In genomic region chr3:188687389-188687788, GRCh38 we compare ENCODE assay signal across 12 cellular contexts.
DNase-seq lines count a peak whose midpoint lies in the region; ATAC-seq, FAIRE-seq and TF ChIP-seq lines count a peak whose summit lies in the region.
"Had no signal": no experiment of that assay in that cellular context is flagged by ENCODE, and none has a peak within 500 bp of the region (broad histone marks: within the 10 kb centered on the region; RNA-seq: fewer than 3 reads in every experiment).

No MANE protein-coding gene starts in this region.

- DNase-seq in AG09309 (ENCODE audit: low read depth) (peak; percentile 88), activated B cell treated with CpG ODN at 0.5 μM for 24 hours (no peak), keratinocyte (ENCODE audit: low read depth, low spot score) (no peak), occipital lobe (lab: John Stamatoyannopoulos, UW) (no peak), cerebellar nuclear complex (lab: John Stamatoyannopoulos, UW) (no peak)
- DNase-seq in CD8-positive, alpha-beta T cell: no peak
- DNase-seq in stimulated activated CD4-positive, alpha-beta T cell treated with anti-CD3 and anti-CD28 coated beads, Interleukin-2, amount 100 ng/mL, for 24 hours: no peak
- DNase-seq: activated CD4-positive, alpha-beta T cell treated with anti-CD3 and anti-CD28 coated beads for 1 hour; DMS53; NCI-H2227 treated with DMSO at 0.1 percent for 48 hours; transverse colon had no signal

- dilution Hi-C loops in keratinocyte (cut with MboI; ENCODE audit: extremely low pct_ligation_motif_present, low sequenced_read_pairs): no loop called here

- peak overlapping the region; percentile 68 for H3K27ac Mint-ChIP-seq in activated B cell treated with CpG ODN at 0.5 μM for 24 hours
- H3K27ac Mint-ChIP-seq in CD8-positive, alpha-beta T cell: no peak overlapping the region

- POLR2A ChIA-PET in activated B cell treated with CpG ODN at 0.5 μM for 24 hours (lab: Charles Lee): interaction anchor here (0.6 to 2.2 kb wide), 8 partner anchors 8 to 950 kb away, joined by 3 to 6 read pairs (median 4); no protein-coding TSS in a partner anchor
- POLR2A ChIA-PET in CD8-positive, alpha-beta T cell (lab: Charles Lee): interaction anchor here (0.8 to 1.2 kb wide), 3 partner anchors 8 to 16 kb away, joined by 3 to 4 read pairs (median 3); no protein-coding TSS in a partner anchor

- peaks cover 2% of the 10 kb centered on the region for H3K9me1 ChIP-seq in keratinocyte (ENCODE audit: control insufficient read depth, extremely low read depth, insufficient read depth, low read length)

- TF ChIP-seq CTCF in AG09309 (IDR thresholded peaks at IDR 0.05; ENCODE audit: control insufficient read depth, insufficient read depth, low read depth, low read length, missing control alignments) (peak; percentile 64), activated B cell treated with CpG ODN at 0.5 μM for 24 hours (IDR thresholded peaks at IDR 0.05) (no peak), keratinocyte (optimal IDR thresholded peaks at IDR 0.05 in 1 of 3, IDR thresholded peaks at IDR 0.05 in 1 of 3, conservative IDR thresholded peaks at IDR 0.05 in 1 of 3; ENCODE audit: extremely low read depth in 1 of 3, insufficient read depth in 2 of 3, low read length in 3 of 3) (peak; percentile 11 to 20 (median 20))
- no peak for TF ChIP-seq CTCF in CD8-positive, alpha-beta T cell (IDR thresholded peaks at IDR 0.05)

- H3K9ac ChIP-seq in HUES48 (ENCODE audit: low read depth, low read length): no peak overlapping the region
- no peak overlapping the region for H3K9ac ChIP-seq in keratinocyte (ENCODE audit: control insufficient read depth, extremely low read depth, insufficient read depth, low read length)

- H3K4me2 ChIP-seq in keratinocyte (ENCODE audit: control insufficient read depth, extremely low read depth, insufficient read depth, low read depth, low read length): no peak overlapping the region

- H3K27ac ChIP-seq in HUES48 (ENCODE audit: low read depth, low read length) (peak overlapping the region; percentile 11), keratinocyte (ENCODE audit: control insufficient read depth, insufficient read depth, low read length) (no peak overlapping the region)
- no peak overlapping the region for H3K27ac ChIP-seq in CD8-positive, alpha-beta T cell (ENCODE audit: low read depth, low read length)
- H3K27ac ChIP-seq: transverse colon had no signal

- no peaks in the 10 kb centered on the region for H3K9me3 ChIP-seq in HUES48 (ENCODE audit: control insufficient read depth, insufficient read depth, low read length)
- H3K9me3 ChIP-seq in keratinocyte (ENCODE audit: control insufficient read depth, low read depth, low read length): no peaks in the 10 kb centered on the region
- no peaks in the 10 kb centered on the region for H3K9me3 ChIP-seq in CD8-positive, alpha-beta T cell (ENCODE audit: low read length)
- H3K9me3 ChIP-seq: transverse colon had no signal

- H2AFZ ChIP-seq in keratinocyte (ENCODE audit: control insufficient read depth, low read length): no peak overlapping the region

- no peak overlapping the region for H3K4me3 Mint-ChIP-seq in activated B cell treated with CpG ODN at 0.5 μM for 24 hours
- no peak overlapping the region for H3K4me3 Mint-ChIP-seq in CD8-positive, alpha-beta T cell

- intact Hi-C loops in activated B cell treated with CpG ODN at 0.5 μM for 24 hours (cut with micrococcal nuclease): no loop called here
- intact Hi-C loops in CD8-positive, alpha-beta T cell (cut with DNase I, micrococcal nuclease): no loop called here

- no peaks in the 10 kb centered on the region for H3K36me3 ChIP-seq in HUES48 (ENCODE audit: control insufficient read depth, insufficient read depth, low read length)
- no peaks in the 10 kb centered on the region for H3K36me3 ChIP-seq in keratinocyte (ENCODE audit: control insufficient read depth in 2 of 2, extremely low read depth in 1 of 2, insufficient read depth in 2 of 2, low read length in 2 of 2)
- no peaks in the 10 kb centered on the region for H3K36me3 ChIP-seq in CD8-positive, alpha-beta T cell (ENCODE audit: insufficient read depth, low read length)
- H3K36me3 ChIP-seq: transverse colon had no signal

- no peaks in the 10 kb centered on the region for H3K79me2 ChIP-seq in keratinocyte (ENCODE audit: control insufficient read depth, insufficient read depth, low read length)

- CTCF ChIA-PET in activated B cell treated with CpG ODN at 0.5 μM for 24 hours (lab: Charles Lee): interaction anchor here (0.7 to 1.5 kb wide), 3 partner anchors 12 to 946 kb away, joined by 3 to 4 read pairs (median 3); no protein-coding TSS in a partner anchor
- CTCF ChIA-PET in CD8-positive, alpha-beta T cell (lab: Charles Lee): no interaction called here

- ATAC-seq in activated B cell treated with CpG ODN at 0.5 μM for 24 hours (ENCODE audit: low read depth): no peak
- ATAC-seq in CD8-positive, alpha-beta T cell: no peak

- H3K4me1 Mint-ChIP-seq in activated B cell treated with CpG ODN at 0.5 μM for 24 hours: peaks cover 48% of the 10 kb centered on the region
- peaks cover 4% of the 10 kb centered on the region for H3K4me1 Mint-ChIP-seq in CD8-positive, alpha-beta T cell (ENCODE audit: low read depth)

- H3K36me3 Mint-ChIP-seq in activated B cell treated with CpG ODN at 0.5 μM for 24 hours (ENCODE audit: low read depth): no peaks in the 10 kb centered on the region
- no peaks in the 10 kb centered on the region for H3K36me3 Mint-ChIP-seq in CD8-positive, alpha-beta T cell

- no peaks in the 10 kb centered on the region for H4K20me1 ChIP-seq in keratinocyte (ENCODE audit: control insufficient read depth, extremely low read depth, insufficient read depth, low read length)

- H3K9me3 Mint-ChIP-seq in activated B cell treated with CpG ODN at 0.5 μM for 24 hours: no peaks in the 10 kb centered on the region
- no peaks in the 10 kb centered on the region for H3K9me3 Mint-ChIP-seq in CD8-positive, alpha-beta T cell

- H3K27me3 ChIP-seq in HUES48 (ENCODE audit: control insufficient read depth, insufficient read depth, low read length): no peaks in the 10 kb centered on the region
- H3K27me3 ChIP-seq in keratinocyte (ENCODE audit: control insufficient read depth, extremely low read depth, insufficient read depth, low read length): no peaks in the 10 kb centered on the region
- H3K27me3 ChIP-seq in CD8-positive, alpha-beta T cell (ENCODE audit: insufficient read depth, low read length): no peaks in the 10 kb centered on the region
- H3K27me3 ChIP-seq: transverse colon had no signal

- H3K4me1 ChIP-seq in HUES48 (ENCODE audit: control insufficient read depth, insufficient read depth, low read length) (peaks cover 8% of the 10 kb centered on the region), keratinocyte (ENCODE audit: control insufficient read depth, extremely low read depth, insufficient read depth, low read length) (peaks cover 3% of the 10 kb centered on the region)
- no peaks in the 10 kb centered on the region for H3K4me1 ChIP-seq in CD8-positive, alpha-beta T cell (ENCODE audit: insufficient read depth, low read length)

- no peak for FAIRE-seq in keratinocyte (lab: Jason Lieb, UNC)

- H3K27me3 Mint-ChIP-seq in activated B cell treated with CpG ODN at 0.5 μM for 24 hours: no peaks in the 10 kb centered on the region
- H3K27me3 Mint-ChIP-seq in CD8-positive, alpha-beta T cell (ENCODE audit: low read depth): no peaks in the 10 kb centered on the region

- H3K4me3 ChIP-seq in AG09309 (ENCODE audit: control insufficient read depth, low read depth, low read length) (no peak overlapping the region), HUES48 (ENCODE audit: low read depth, low read length) (no peak overlapping the region), keratinocyte (ENCODE audit: control insufficient read depth in 2 of 3, extremely low read depth in 1 of 3, insufficient read depth in 2 of 3, low read depth in 1 of 3, low read length in 3 of 3) (no peak overlapping the region)
- H3K4me3 ChIP-seq in CD8-positive, alpha-beta T cell (ENCODE audit: low read depth, low read length): no peak overlapping the region
- H3K4me3 ChIP-seq: transverse colon had no signal

Comparison
In these comparisons a context has a peak if more than half of its experiments do, and no peak if none do; other contexts are left out.
1. CTCF ChIP-seq: peak in AG09309 (single experiment) and keratinocyte (3 of 3); none in activated B cell treated with CpG ODN at 0.5 μM for 24 hours (single experiment) and CD8-positive, alpha-beta T cell (single experiment).